9 cellular contexts compared by ENCODE assay signal in genomic region chr15:57146394-57147140, GRCh38.
DNase-seq lines count a peak whose midpoint lies in the region; ATAC-seq and TF ChIP-seq lines count a peak whose summit lies in the region.
"Had no signal": no experiment of that assay in that cellular context is flagged by ENCODE, and none has a peak within 500 bp of the region (broad histone marks: within the 10 kb centered on the region; RNA-seq: fewer than 3 reads in every experiment).

No MANE protein-coding gene starts in this region.

- ATAC-seq in GM23338 (no peak), HG03097 (IDR thresholded peaks at IDR 0.05; ENCODE audit: low FRiP score, unreplicated experiment) (no peak)

- 21% methylated on average over 4 of the region's 4 CpGs for WGBS in mammary epithelial cell (ENCODE audit: low coverage, missing lambda C conversion rate)
- 22 to 35% methylated on average over 4 of the region's 4 CpGs for WGBS in thyroid gland, 2 donors

- H3K27me3 ChIP-seq in GM23338 (ENCODE audit: insufficient read depth) = no peaks in the 10 kb centered on the region
- H3K27me3 ChIP-seq in mammary epithelial cell (ENCODE audit: insufficient read depth, low read length) = no peaks in the 10 kb centered on the region
- H3K27me3 ChIP-seq in thyroid gland = no peaks in the 10 kb centered on the region

- H3K36me3 ChIP-seq in GM23338 (ENCODE audit: insufficient read depth) (no peaks in the 10 kb centered on the region), mammary epithelial cell (ENCODE audit: insufficient read depth, low read length) (no peaks in the 10 kb centered on the region), thyroid gland (no peaks in the 10 kb centered on the region)

- H3K9ac ChIP-seq in mammary epithelial cell (ENCODE audit: insufficient read depth, low read length) = peak overlapping the region; percentile 29

- intact Hi-C loops in mammary epithelial cell (cut with micrococcal nuclease) (loop anchor here (1.0 to 5.0 kb wide), 5 partner anchors 67 to 649 kb away; partner anchors contain the start of gene TCF12), thyroid gland (cut with DNase I) (loop anchor here (5.0 to 10.0 kb wide), 3 partner anchors 68 to 652 kb away; no protein-coding TSS in a partner anchor)

- DNase-seq in AG04449 (ENCODE audit: low read depth, low spot score) = no peak
- DNase-seq in GM23338 (ENCODE audit: low spot score) = peak; percentile 71
- DNase-seq in NCI-H446 treated with DMSO at 0.1 percent for 48 hours (lab: John Stamatoyannopoulos, UW) = peak; percentile 26
- DNase-seq in mammary epithelial cell = peak; percentile 29
- peak; percentile 46 for DNase-seq in kidney tubule cell (ENCODE audit: low spot score)
- DNase-seq in thyroid gland = no peak
- DNase-seq in UCSD-AML1 (lab: John Stamatoyannopoulos, UW; ENCODE audit: unreplicated experiment) = no peak

- H3K27ac ChIP-seq in GM23338 (ENCODE audit: low read depth) (no peak overlapping the region), mammary epithelial cell (ENCODE audit: insufficient read depth, low read depth, low read length) (peak overlapping the region; percentile 52), thyroid gland (no peak overlapping the region)

- dilution Hi-C loops in mammary epithelial cell (cut with HindIII; ENCODE audit: low sequenced_read_pairs) = no loop called here

- peaks cover 3% of the 10 kb centered on the region for H3K27me3 Mint-ChIP-seq in GM23338 (ENCODE audit: insufficient read depth, low read depth, poor library complexity)

- H2AFZ ChIP-seq in GM23338 (no peak overlapping the region), mammary epithelial cell (ENCODE audit: low read depth, low read length) (no peak overlapping the region)

- POLR2A ChIA-PET in AG04449 (lab: Yijun Ruan, JAX) = interaction anchor here (0.5 to 0.6 kb wide), 2 partner anchors 59 to 73 kb away, joined by 3 read pairs; no protein-coding TSS in a partner anchor

- H3K4me3 ChIP-seq in AG04449 (ENCODE audit: low read depth, low read length) (peak overlapping the region; percentile 16; the same call in 1 of the 2 replicates), GM23338 (no peak overlapping the region), mammary epithelial cell (replicated peaks in 1 of 3; ENCODE audit: insufficient read depth in 1 of 3, low read depth in 2 of 3, low read length in 3 of 3) (no peak overlapping the region), thyroid gland (replicated peaks in 1 of 3) (no peak overlapping the region)

- TF ChIP-seq POLR2A in thyroid gland (IDR thresholded peaks at IDR 0.05) = no peak

- H3F3A ChIP-seq in GM23338 (replicated peaks; ENCODE audit: low read depth) = no peaks in the 10 kb centered on the region

- H3K4me1 Mint-ChIP-seq in GM23338 = peaks cover 20% of the 10 kb centered on the region

- no peaks in the 10 kb centered on the region for H3K9me2 ChIP-seq in GM23338 (ENCODE audit: insufficient read depth)

- peak overlapping the region; percentile 92 for H3K27ac Mint-ChIP-seq in GM23338

- peak overlapping the region; percentile 29 for H3K4me2 ChIP-seq in GM23338
- H3K4me2 ChIP-seq in mammary epithelial cell (ENCODE audit: insufficient read depth, low read depth, low read length) = peak overlapping the region; percentile 54

- H3K9me3 Mint-ChIP-seq in GM23338 = peaks cover 12% of the 10 kb centered on the region; the same call in 2 of the 3 replicates

- H3K79me2 ChIP-seq in GM23338 (replicated peaks; ENCODE audit: insufficient read depth) (peaks cover 5% of the 10 kb centered on the region; the same call in 1 of the 2 replicates), mammary epithelial cell (ENCODE audit: insufficient read depth, low read length) (peaks cover 15% of the 10 kb centered on the region)

- H3K9me3 ChIP-seq in mammary epithelial cell (replicated peaks; ENCODE audit: insufficient read depth, low read length) (no peaks in the 10 kb centered on the region), thyroid gland (no peaks in the 10 kb centered on the region)

- no peaks in the 10 kb centered on the region; the same call in 1 of the 2 replicates for H4K20me1 ChIP-seq in GM23338 (replicated peaks; ENCODE audit: insufficient read depth)
- no peaks in the 10 kb centered on the region for H4K20me1 ChIP-seq in mammary epithelial cell (ENCODE audit: insufficient read depth, low read length)

- CTCF ChIA-PET in AG04449 (lab: Yijun Ruan, JAX) (interaction anchor here (0.7 to 8.8 kb wide), 57 partner anchors 9 to 655 kb away, joined by 3 to 172 read pairs (median 5); partner anchors contain the start of gene TCF12), mammary epithelial cell (lab: Charles Lee; ENCODE audit: low non-redundant PET) (interaction anchor here (0.6 to 1.0 kb wide), 5 partner anchors 85 to 160 kb away, joined by 4 to 9 read pairs (median 5); no protein-coding TSS in a partner anchor)

- H3K4me3 Mint-ChIP-seq in GM23338 = peak overlapping the region; percentile 54
- H3K4me3 Mint-ChIP-seq: immature natural killer cell had no signal

- H3K36me3 Mint-ChIP-seq in GM23338 (ENCODE audit: low read depth) = peaks cover 17% of the 10 kb centered on the region

- BruUV-seq in mammary epithelial cell (replicated peaks; lab: Mats Ljungman, UMichigan) = no TSS peak

- H3K4me1 ChIP-seq in GM23338 (ENCODE audit: insufficient read depth) = peaks cover 5% of the 10 kb centered on the region
- H3K4me1 ChIP-seq in mammary epithelial cell (ENCODE audit: insufficient read depth, low read length) = peaks cover 31% of the 10 kb centered on the region
- H3K4me1 ChIP-seq in thyroid gland = peaks cover 0 to 16% of the 10 kb centered on the region in 2 donors

- in situ Hi-C loops in mammary epithelial cell (cut with MboI; ENCODE audit: low sequenced_read_pairs in 2 of 2) = loop anchor here (5.0 to 25.0 kb wide), 4 partner anchors 156 to 391 kb away; no protein-coding TSS in a partner anchor

- TF ChIP-seq CTCF in AG04449 (IDR thresholded peaks at IDR 0.05; ENCODE audit: insufficient read depth, low read length, missing control alignments) (peak; percentile 47), GM23338 (conservative IDR thresholded peaks at IDR 0.05; ENCODE audit: low read depth in 2 of 2) (peak; percentile 66 to 94), mammary epithelial cell (conservative IDR thresholded peaks at IDR 0.05 in 1 of 2, IDR thresholded peaks at IDR 0.05 in 1 of 2; ENCODE audit: extremely low read depth in 1 of 2, insufficient read depth in 1 of 2, low read depth in 1 of 2, low read length in 2 of 2) (peak; percentile 48 to 66), thyroid gland (IDR thresholded peaks at IDR 0.05) (peak; percentile 31 to 81 (median 56))

TF ChIP-seq in GM23338, 12 proteins besides CTCF, POLR2A, EP300 and RAD21 (continues in another document):
- TF ChIP-seq NANOG (IDR thresholded peaks at IDR 0.05; ENCODE audit: borderline replicate concordance) (no peak), POLR2AphosphoS5 (IDR thresholded peaks at IDR 0.05; ENCODE audit: low read depth) (no peak)

Comparison
In these comparisons a context has a peak if more than half of its experiments do, and no peak if none do; other contexts are left out.
1. DNase-seq: peak in GM23338 (single experiment), NCI-H446 treated with DMSO at 0.1 percent for 48 hours (single experiment), mammary epithelial cell (single experiment) and kidney tubule cell (single experiment); none in AG04449 (single experiment), thyroid gland (0 of 2) and UCSD-AML1 (single experiment).
2. Peak in every context shown above with its lines, with median percentiles within 50 percentile points of each other: CTCF ChIP-seq.